Comparison of ENCODE assay signal across 25 cellular contexts in the genomic region with DNA sequence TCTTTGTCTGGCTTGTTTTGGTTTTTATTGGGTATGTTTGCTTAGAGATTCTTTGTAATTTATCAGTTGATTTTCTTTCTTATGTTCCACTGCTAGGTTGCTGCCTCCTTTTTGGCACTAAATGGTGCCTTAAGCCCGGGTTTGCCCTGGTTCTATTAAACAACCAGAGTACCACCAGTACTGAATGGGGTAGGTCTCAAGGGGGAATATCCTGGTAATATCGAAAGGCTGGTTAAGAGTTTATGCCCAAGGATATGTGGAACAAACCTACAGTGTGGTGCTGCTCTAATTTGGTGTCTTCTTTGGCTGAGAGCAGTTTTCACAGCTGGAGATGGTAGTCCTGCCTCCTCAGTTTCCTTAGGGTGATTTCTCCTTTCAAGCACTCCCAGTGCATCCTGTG.
DNase-seq lines count a peak whose midpoint lies in the region; ATAC-seq, FAIRE-seq and TF ChIP-seq lines count a peak whose summit lies in the region.
"Had no signal": no experiment of that assay in that cellular context is flagged by ENCODE, and none has a peak within 500 bp of the region (broad histone marks: within the 10 kb centered on the region; RNA-seq: fewer than 3 reads in every experiment).

No MANE protein-coding gene starts in this region.

- H3K36me3 ChIP-seq in mammary epithelial cell (ENCODE audit: insufficient read depth, low read length) (no peaks in the 10 kb centered on the region), breast epithelium (no peaks in the 10 kb centered on the region), keratinocyte (ENCODE audit: control insufficient read depth in 2 of 2, extremely low read depth in 1 of 2, insufficient read depth in 2 of 2, low read length in 2 of 2) (no peaks in the 10 kb centered on the region), stomach (no peaks in the 10 kb centered on the region)
- H3K36me3 ChIP-seq: BLaER1 treated with 17β-estradiol and CSF1 and Interleukin-3, amounts not matched to agents 10 nM and 100 nM had no signal

- no peaks in the 10 kb centered on the region for H3K36me3 Mint-ChIP-seq in WTC11
- H3K36me3 Mint-ChIP-seq: CD8-positive, alpha-beta T cell had no signal

- no peaks in the 10 kb centered on the region for H3K9me1 ChIP-seq in keratinocyte (ENCODE audit: control insufficient read depth, extremely low read depth, insufficient read depth, low read length)

- peaks cover 22% of the 10 kb centered on the region for H3K4me1 Mint-ChIP-seq in WTC11
- H3K4me1 Mint-ChIP-seq: B cell had no signal

- TF ChIP-seq CTCF in mammary epithelial cell (conservative IDR thresholded peaks at IDR 0.05 in 1 of 2, IDR thresholded peaks at IDR 0.05 in 1 of 2; ENCODE audit: extremely low read depth in 1 of 2, insufficient read depth in 1 of 2, low read depth in 1 of 2, low read length in 2 of 2) (no peak), breast epithelium (IDR thresholded peaks at IDR 0.05) (no peak), WTC11 (IDR thresholded peaks at IDR 0.05) (no peak), keratinocyte (optimal IDR thresholded peaks at IDR 0.05 in 1 of 3, IDR thresholded peaks at IDR 0.05 in 1 of 3, conservative IDR thresholded peaks at IDR 0.05 in 1 of 3; ENCODE audit: extremely low read depth in 1 of 3, insufficient read depth in 2 of 3, low read length in 3 of 3) (no peak), stomach (IDR thresholded peaks at IDR 0.05) (no peak)

- H3K9me3 ChIP-seq in mammary epithelial cell (replicated peaks; ENCODE audit: insufficient read depth, low read length) (no peaks in the 10 kb centered on the region), breast epithelium (no peaks in the 10 kb centered on the region), keratinocyte (ENCODE audit: control insufficient read depth, low read depth, low read length) (no peaks in the 10 kb centered on the region), stomach (peaks cover 0 to 3% (median 0%) of the 10 kb centered on the region in 4 donors)
- H3K9me3 ChIP-seq: Caco-2 had no signal

- in situ Hi-C loops in mammary epithelial cell (cut with MboI; ENCODE audit: low sequenced_read_pairs in 2 of 2): no loop called here

- H3K4me1 ChIP-seq in mammary epithelial cell (ENCODE audit: insufficient read depth, low read length): peaks cover 20% of the 10 kb centered on the region
- H3K4me1 ChIP-seq in breast epithelium: no peaks in the 10 kb centered on the region
- H3K4me1 ChIP-seq in keratinocyte (ENCODE audit: control insufficient read depth, extremely low read depth, insufficient read depth, low read length): peaks cover 17% of the 10 kb centered on the region
- no peaks in the 10 kb centered on the region for H3K4me1 ChIP-seq in stomach
- H3K4me1 ChIP-seq: A549, Caco-2 had no signal

- intact Hi-C loops in mammary epithelial cell (cut with micrococcal nuclease): no loop called here
- intact Hi-C loops in breast epithelium (cut with DNase I; ENCODE audit: low total_unique reads): no loop called here
- intact Hi-C loops in stomach (cut with DNase I; ENCODE audit: low total_unique reads): no loop called here

- no peak for TF ChIP-seq EP300 in stomach (IDR thresholded peaks at IDR 0.05)

- H3K9ac ChIP-seq in mammary epithelial cell (ENCODE audit: insufficient read depth, low read length): no peak overlapping the region
- H3K9ac ChIP-seq in keratinocyte (ENCODE audit: control insufficient read depth, extremely low read depth, insufficient read depth, low read length): no peak overlapping the region
- H3K9ac ChIP-seq: BLaER1 treated with 17β-estradiol and CSF1 and Interleukin-3, amounts not matched to agents 10 nM and 100 nM had no signal

- no peak for DNase-seq in mammary epithelial cell
- no peak for DNase-seq in breast epithelium (ENCODE audit: low spot score in 2 of 2)
- DNase-seq in WTC11 (ENCODE audit: low spot score): no peak
- DNase-seq in keratinocyte (ENCODE audit: low read depth, low spot score): no peak
- DNase-seq in urothelium cell line (ENCODE audit: low spot score): no peak
- no peak for DNase-seq in stimulated activated CD4-positive, alpha-beta T cell treated with anti-CD3 and anti-CD28 coated beads, Interleukin-1b, Interleukin-23, amount 100 ng/mL, for 48 hours
- no peak for DNase-seq in HCEC 1CT
- no peak for DNase-seq in stomach
- DNase-seq: AML-193; Caco-2; Calu3; CD4-positive, alpha-beta T cell; CD8-positive, alpha-beta T cell; DMS79 treated with DMSO at 0.1 percent for 48 hours; GF-D8 had no signal

- POLR2A ChIA-PET in WTC11 (lab: Charles Lee): no interaction called here

- H3K4me2 ChIP-seq in mammary epithelial cell (ENCODE audit: insufficient read depth, low read depth, low read length) (no peak overlapping the region), keratinocyte (ENCODE audit: control insufficient read depth, extremely low read depth, insufficient read depth, low read depth, low read length) (no peak overlapping the region)
- H3K4me2 ChIP-seq: A549; BLaER1 treated with 17β-estradiol and CSF1 and Interleukin-3, amounts not matched to agents 10 nM and 100 nM had no signal

- no peaks in the 10 kb centered on the region for H4K20me1 ChIP-seq in mammary epithelial cell (ENCODE audit: insufficient read depth, low read length)
- no peaks in the 10 kb centered on the region for H4K20me1 ChIP-seq in keratinocyte (ENCODE audit: control insufficient read depth, extremely low read depth, insufficient read depth, low read length)
- H4K20me1 ChIP-seq: BLaER1 treated with 17β-estradiol and CSF1 and Interleukin-3, amounts not matched to agents 10 nM and 100 nM had no signal

- BruUV-seq in mammary epithelial cell (replicated peaks; lab: Mats Ljungman, UMichigan): TSS peak; percentile 96

- ATAC-seq in WTC11: no peak; the same call in 1 of the 2 replicates
- ATAC-seq: A549; CD8-positive, alpha-beta T cell; GM12878 had no signal

- WGBS in mammary epithelial cell (ENCODE audit: low coverage, missing lambda C conversion rate): 74% methylated on average over 2 of the region's 2 CpGs
- WGBS in stomach, 5 donors: 88 to 95% (median 93%) methylated on average over 2 of the region's 2 CpGs

- H3K27me3 Mint-ChIP-seq in WTC11 (ENCODE audit: low read depth): no peaks in the 10 kb centered on the region

- dilution Hi-C loops in mammary epithelial cell (cut with HindIII; ENCODE audit: low sequenced_read_pairs): no loop called here
- dilution Hi-C loops in keratinocyte (cut with MboI; ENCODE audit: extremely low pct_ligation_motif_present, low sequenced_read_pairs): loop anchor here (25.0 kb wide), 1 partner anchor 132 kb away; no protein-coding TSS in a partner anchor

- no peak overlapping the region for H3K4me3 Mint-ChIP-seq in WTC11
- H3K4me3 Mint-ChIP-seq: B cell; CD4-positive, alpha-beta T cell; CD8-positive, alpha-beta T cell had no signal

- FAIRE-seq in keratinocyte (lab: Jason Lieb, UNC): peak; percentile 51
- peak; percentile 30 for FAIRE-seq in urothelium cell line (lab: Jason Lieb, UNC)
- FAIRE-seq: A549, D721Med, G401.6, GM12878, GM12892, GM18507 had no signal

- no peaks in the 10 kb centered on the region for H3K9me3 Mint-ChIP-seq in WTC11
- H3K9me3 Mint-ChIP-seq: CD4-positive, alpha-beta T cell; CD8-positive, alpha-beta T cell had no signal

- H3K27ac ChIP-seq in mammary epithelial cell (ENCODE audit: insufficient read depth, low read depth, low read length) (no peak overlapping the region), breast epithelium (no peak overlapping the region), keratinocyte (ENCODE audit: control insufficient read depth, insufficient read depth, low read length) (no peak overlapping the region), stomach (no peak overlapping the region)
- H3K27ac ChIP-seq: 22Rv1; A549; BLaER1 treated with 17β-estradiol and CSF1 and Interleukin-3, amounts not matched to agents 10 nM and 100 nM; C4-2B had no signal

- H2AFZ ChIP-seq in mammary epithelial cell (ENCODE audit: low read depth, low read length): no peak overlapping the region
- no peak overlapping the region for H2AFZ ChIP-seq in keratinocyte (ENCODE audit: control insufficient read depth, low read length)

- CTCF ChIA-PET in mammary epithelial cell (lab: Charles Lee; ENCODE audit: low non-redundant PET) (no interaction called here), WTC11 (lab: Charles Lee) (interaction anchor here (1.4 kb wide), 1 partner anchor 15 kb away, joined by 4 read pairs; no protein-coding TSS in a partner anchor)

- H3K79me2 ChIP-seq in mammary epithelial cell (ENCODE audit: insufficient read depth, low read length) (no peaks in the 10 kb centered on the region), keratinocyte (ENCODE audit: control insufficient read depth, insufficient read depth, low read length) (no peaks in the 10 kb centered on the region)

- TF ChIP-seq POLR2A in breast epithelium (IDR thresholded peaks at IDR 0.05) (no peak), stomach (IDR thresholded peaks at IDR 0.05) (no peak)

- no peaks in the 10 kb centered on the region for H3K27me3 ChIP-seq in mammary epithelial cell (ENCODE audit: insufficient read depth, low read length)
- no peaks in the 10 kb centered on the region for H3K27me3 ChIP-seq in breast epithelium
- no peaks in the 10 kb centered on the region for H3K27me3 ChIP-seq in keratinocyte (ENCODE audit: control insufficient read depth, extremely low read depth, insufficient read depth, low read length)
- no peaks in the 10 kb centered on the region for H3K27me3 ChIP-seq in stomach
- H3K27me3 ChIP-seq: BLaER1 treated with 17β-estradiol and CSF1 and Interleukin-3, amounts not matched to agents 10 nM and 100 nM had no signal

- no peak overlapping the region for H3K27ac Mint-ChIP-seq in WTC11
- H3K27ac Mint-ChIP-seq: B cell; CD4-positive, alpha-beta T cell; CD8-positive, alpha-beta T cell had no signal

- H3K4me3 ChIP-seq in mammary epithelial cell (replicated peaks in 1 of 3; ENCODE audit: insufficient read depth in 1 of 3, low read depth in 2 of 3, low read length in 3 of 3) (no peak overlapping the region), breast epithelium (no peak overlapping the region), keratinocyte (ENCODE audit: control insufficient read depth in 2 of 3, extremely low read depth in 1 of 3, insufficient read depth in 2 of 3, low read depth in 1 of 3, low read length in 3 of 3) (no peak overlapping the region), stomach (no peak overlapping the region)
- H3K4me3 ChIP-seq: A549; BLaER1 treated with 17β-estradiol and CSF1 and Interleukin-3, amounts not matched to agents 10 nM and 100 nM; GM12878 had no signal

TF ChIP-seq in WTC11, 78 proteins besides CTCF, POLR2A, EP300 and RAD21:
- peak; percentile 69; the same call in 1 of the 2 replicates for TF ChIP-seq ZNF671 (CRISPR knock-in tag; IDR thresholded peaks at IDR 0.05)
- no peak for TF ChIP-seq CBFB (CRISPR knock-in tag; IDR thresholded peaks at IDR 0.05; ENCODE audit: low read depth)
- TF ChIP-seq NFATC4 (CRISPR knock-in tag; IDR thresholded peaks at IDR 0.05): peak; percentile 49; the same call in 1 of the 2 replicates
- TF ChIP-seq TEAD1 (CRISPR knock-in tag; IDR thresholded peaks at IDR 0.05): no peak
